In genomic region chr4:114694770-114695169, GRCh38 we compare ENCODE assay signal across 8 cellular contexts.
DNase-seq lines count a peak whose midpoint lies in the region; ATAC-seq and TF ChIP-seq lines count a peak whose summit lies in the region.

No MANE protein-coding gene starts in this region.

- WGBS in heart left ventricle, 4 donors, result 0 to 6% (median 4%) methylated on average over 1 of the region's 1 CpG
- no CpG with 5 or more reads among the region's 1 CpG for WGBS in IMR-90 (ENCODE audit: extremely low coverage in 2 of 2, insufficient read length in 1 of 2), 2 experiments
- WGBS in spleen, 5 donors, result 5 to 13% (median 9%) methylated on average over 1 of the region's 1 CpG
- 3 to 5% methylated on average over 1 of the region's 1 CpG for WGBS in lower leg skin, 2 donors

- H3K36me3 ChIP-seq in heart left ventricle (no peaks in the 10 kb centered on the region), IMR-90 (ENCODE audit: control insufficient read depth, insufficient read depth, low read length) (no peaks in the 10 kb centered on the region), spleen (no peaks in the 10 kb centered on the region)

- H3K9ac ChIP-seq in IMR-90 (ENCODE audit: low read depth, low read length), result no peak overlapping the region

- no peak overlapping the region for H2BK20ac ChIP-seq in IMR-90 (ENCODE audit: low read depth, low read length)

- no peak overlapping the region for H4K91ac ChIP-seq in IMR-90 (ENCODE audit: insufficient read depth, low read depth, low read length)

- dilution Hi-C loops in IMR-90 (cut with HindIII; ENCODE audit: low sequenced_read_pairs, unreplicated experiment), result no loop called here

- H3K4me2 ChIP-seq in IMR-90 (ENCODE audit: low read depth, low read length), result no peak overlapping the region

- H3K27me3 ChIP-seq in heart left ventricle (peaks cover 0 to 6% (median 0%) of the 10 kb centered on the region in 9 donors), IMR-90 (ENCODE audit: control insufficient read depth, insufficient read depth, low read length) (no peaks in the 10 kb centered on the region), foreskin keratinocyte (no peaks in the 10 kb centered on the region), spleen (replicated peaks in 1 of 7) (no peaks in the 10 kb centered on the region)

- H3K18ac ChIP-seq in IMR-90 (ENCODE audit: low read depth, low read length), result no peak overlapping the region

- no peak overlapping the region for H3K4ac ChIP-seq in IMR-90 (ENCODE audit: low read depth, low read length)

- TF ChIP-seq CTCF in heart left ventricle (IDR thresholded peaks at IDR 0.05) (peak; percentile 34 to 69 (median 52)), IMR-90 (conservative IDR thresholded peaks at IDR 0.05; ENCODE audit: low read depth, low read length) (peak; percentile 56), foreskin keratinocyte (conservative IDR thresholded peaks at IDR 0.05) (peak; percentile 74), spleen (IDR thresholded peaks at IDR 0.05 in 8 of 11, conservative IDR thresholded peaks at IDR 0.05 in 3 of 11) (peak in 9 of 11 experiments; percentile 14 to 54 (median 38)), lower leg skin (IDR thresholded peaks at IDR 0.05) (no peak)

- no peaks in the 10 kb centered on the region for H3K9me1 ChIP-seq in IMR-90 (ENCODE audit: insufficient read depth, low read length)

- no peak overlapping the region for H4K5ac ChIP-seq in IMR-90 (ENCODE audit: low read depth, low read length)

- H2BK15ac ChIP-seq in IMR-90 (ENCODE audit: low read depth, low read length), result no peak overlapping the region

- H2AFZ ChIP-seq in IMR-90 (replicated peaks; ENCODE audit: low read length, poor library complexity), result no peak overlapping the region

- BruUV-seq in IMR-90 (replicated peaks; lab: Mats Ljungman, UMichigan), result no TSS peak

- no peak overlapping the region for H2BK5ac ChIP-seq in IMR-90 (ENCODE audit: low read depth, low read length, poor library complexity, severe bottlenecking)

- POLR2A ChIA-PET in IMR-90 (lab: Charles Lee; ENCODE audit: unreplicated experiment), result no interaction called here

- no peak overlapping the region for H2BK120ac ChIP-seq in IMR-90 (ENCODE audit: low read depth, low read length)

- H3K4me1 ChIP-seq in heart left ventricle, result no peaks in the 10 kb centered on the region
- H3K4me1 ChIP-seq in IMR-90 (ENCODE audit: control insufficient read depth, insufficient read depth, low read length), result no peaks in the 10 kb centered on the region
- H3K4me1 ChIP-seq in foreskin keratinocyte, result no peaks in the 10 kb centered on the region
- H3K4me1 ChIP-seq in spleen, result peaks cover 0 to 7% (median 0%) of the 10 kb centered on the region in 6 donors

- H3K27ac ChIP-seq in heart left ventricle (no peak overlapping the region), IMR-90 (ENCODE audit: insufficient read depth, low read length) (no peak overlapping the region), foreskin keratinocyte (no peak overlapping the region), spleen (no peak overlapping the region)

- H3K79me1 ChIP-seq in IMR-90 (ENCODE audit: low read depth in 1 of 2, low read length in 2 of 2), result no peaks in the 10 kb centered on the region

- no peak overlapping the region for H3K56ac ChIP-seq in IMR-90 (ENCODE audit: extremely low read depth, insufficient read depth, low read length)

- CTCF ChIA-PET in IMR-90 (lab: Yijun Ruan, JAX), result interaction anchor here (0.5 kb wide), 1 partner anchor 24 kb away, joined by 4 read pairs; no protein-coding TSS in a partner anchor

- no peak overlapping the region for H4K8ac ChIP-seq in IMR-90 (ENCODE audit: low read depth in 2 of 2, low read length in 2 of 2)

- H3K23ac ChIP-seq in IMR-90 (ENCODE audit: low read depth, low read length), result no peak overlapping the region

- TF ChIP-seq POLR2A in heart left ventricle (IDR thresholded peaks at IDR 0.05) (no peak), IMR-90 (IDR thresholded peaks at IDR 0.05; ENCODE audit: low read depth, low read length) (no peak), spleen (IDR thresholded peaks at IDR 0.05) (no peak), lower leg skin (IDR thresholded peaks at IDR 0.05) (no peak)

- TF ChIP-seq RAD21 in IMR-90 (IDR thresholded peaks at IDR 0.05; ENCODE audit: low read length), result peak; percentile 53

- H4K20me1 ChIP-seq in IMR-90 (ENCODE audit: insufficient read depth, low read length), result no peaks in the 10 kb centered on the region

- H2AK9ac ChIP-seq in IMR-90 (replicated peaks; ENCODE audit: low read depth, low read length, poor library complexity), result no peak overlapping the region

- H3K4me3 ChIP-seq in heart left ventricle, result no peak overlapping the region
- no peak overlapping the region for H3K4me3 ChIP-seq in IMR-90 (ENCODE audit: insufficient read depth, low read depth, low read length)
- H3K4me3 ChIP-seq in spleen, result no peak overlapping the region
- no peak overlapping the region for H3K4me3 ChIP-seq in lower leg skin (ENCODE audit: low read depth, poor library complexity, severe bottlenecking)

- H3K14ac ChIP-seq in IMR-90 (replicated peaks; ENCODE audit: low read depth, low read length), result no peak overlapping the region

- ATAC-seq in heart left ventricle (no peak), left cardiac atrium (no peak), IMR-90 (ENCODE audit: low read depth) (no peak), foreskin keratinocyte (no peak)

- DNase-seq in heart left ventricle, result no peak
- DNase-seq in left cardiac atrium, result no peak
- DNase-seq in IMR-90, result peak; percentile 28
- peak; percentile 67 for DNase-seq in SK-MEL-5 (ENCODE audit: low read depth, low spot score)
- peak in 1 of 2 donors; percentile 9 for DNase-seq in foreskin keratinocyte
- DNase-seq in spleen, result no peak
- no peak for DNase-seq in lower leg skin (ENCODE audit: low spot score in 2 of 2)
- DNase-seq in activated naive CD4-positive, alpha-beta T cell (lab: John Stamatoyannopoulos, UW), result no peak

- H3K9me3 ChIP-seq in heart left ventricle (no peaks in the 10 kb centered on the region), IMR-90 (ENCODE audit: control insufficient read depth, insufficient read depth, low read length) (no peaks in the 10 kb centered on the region), spleen (no peaks in the 10 kb centered on the region)

- intact Hi-C loops in heart left ventricle (cut with DNase I) (loop anchor here in 9 of 10 donors (2.0 to 10.0 kb wide), 3 partner anchors 307 to 310 kb away; no protein-coding TSS in a partner anchor), left cardiac atrium (cut with DNase I) (loop anchor here (2.0 to 10.0 kb wide), 2 partner anchors 308 to 310 kb away; no protein-coding TSS in a partner anchor), IMR-90 (cut with micrococcal nuclease) (loop anchor here (1.0 to 10.0 kb wide), 3 partner anchors 308 to 1590 kb away; no protein-coding TSS in a partner anchor), spleen (cut with DNase I; ENCODE audit: low total_unique reads) (loop anchor here (5.0 kb wide), 1 partner anchor 307 kb away; no protein-coding TSS in a partner anchor), lower leg skin (cut with DNase I; ENCODE audit: low total_unique reads) (no loop called here)

- in situ Hi-C loops in IMR-90 (cut with MboI; ENCODE audit: low sequenced_read_pairs) (loop anchor here (10.0 kb wide), 1 partner anchor 300 kb away; no protein-coding TSS in a partner anchor), SK-MEL-5 (cut with HindIII; ENCODE audit: low pct_unique_long_range_greater_than_20kb, low sequenced_read_pairs) (no loop called here)

- no peak overlapping the region for H2AK5ac ChIP-seq in IMR-90 (ENCODE audit: low read depth, low read length)

TF ChIP-seq in IMR-90, 13 proteins besides CTCF, POLR2A, EP300 and RAD21:
- TF ChIP-seq SMC3 (IDR thresholded peaks at IDR 0.05; ENCODE audit: low read depth, low read length), result peak; percentile 40; the same call in 1 of the 2 replicates
- no peak for TF ChIP-seq CHD1 (IDR thresholded peaks at IDR 0.05; ENCODE audit: low read depth, low read length)

Comparison
In these comparisons a context has a peak if more than half of its experiments do, and no peak if none do; other contexts are left out.
1. DNase-seq: peak in IMR-90 (single experiment) and SK-MEL-5 (single experiment); none in heart left ventricle (0 of 5), left cardiac atrium (single experiment), spleen (single experiment), lower leg skin (0 of 2) and activated naive CD4-positive, alpha-beta T cell (0 of 4).
2. CTCF ChIP-seq: peak in heart left ventricle (12 of 12), IMR-90 (single experiment), foreskin keratinocyte (single experiment) and spleen (9 of 11); none in lower leg skin (0 of 3).